ENCODE assay signal across 8 cellular contexts in genomic region chr12:104456950-104457745, GRCh38. TPM values are rescaled to one million over a fixed set of nuclear protein-coding genes. Genes with fewer than 3 reads are reported as not detected.
DNase-seq lines count a peak whose midpoint lies in the region; ATAC-seq and TF ChIP-seq lines count a peak whose summit lies in the region.

No MANE protein-coding gene starts in this region.

- H3K36me3 Mint-ChIP-seq in activated naive CD4-positive, alpha-beta T cell treated with anti-CD3 and anti-CD28 coated beads, Interleukin-2, amount 50 U/mL, for 72 hours = peaks cover 15 to 34% of the 10 kb centered on the region in 2 donors
- no peaks in the 10 kb centered on the region for H3K36me3 Mint-ChIP-seq in glutamatergic neuron (ENCODE audit: unreplicated experiment)

- intact Hi-C loops in vagina (cut with DNase I) = no loop called here

- H3K27ac ChIP-seq in vagina = peak overlapping the region; percentile 82

- no peaks in the 10 kb centered on the region for H3K27me3 ChIP-seq in vagina

- H3K36me3 ChIP-seq in vagina = no peaks in the 10 kb centered on the region

- H3K4me1 Mint-ChIP-seq in glutamatergic neuron (ENCODE audit: low read depth, unreplicated experiment) = peaks cover 5% of the 10 kb centered on the region

- ATAC-seq in GM21717 (IDR thresholded peaks at IDR 0.05; ENCODE audit: unreplicated experiment) = peak; percentile 29
- ATAC-seq in activated naive CD4-positive, alpha-beta T cell treated with anti-CD3 and anti-CD28 coated beads, Interleukin-2, amount 50 U/mL, for 72 hours = peak; percentile 35 to 57

- H3K4me1 ChIP-seq in vagina = peaks cover 30% of the 10 kb centered on the region

- no peaks in the 10 kb centered on the region for H3K9me3 ChIP-seq in vagina

- peaks cover 8% of the 10 kb centered on the region for H3K27me3 Mint-ChIP-seq in glutamatergic neuron (ENCODE audit: unreplicated experiment)

- peak overlapping the region; percentile 69 to 90 for H3K4me3 ChIP-seq in vagina

- peak; percentile 30 for TF ChIP-seq CTCF in glutamatergic neuron (IDR thresholded peaks at IDR 0.05; ENCODE audit: partially characterized antibody, unreplicated experiment)
- peak in 2 of 3 experiments; percentile 5 to 41 for TF ChIP-seq CTCF in vagina (IDR thresholded peaks at IDR 0.05)

- peak overlapping the region; percentile 91 to 99 for H3K27ac Mint-ChIP-seq in activated naive CD4-positive, alpha-beta T cell treated with anti-CD3 and anti-CD28 coated beads, Interleukin-2, amount 50 U/mL, for 72 hours
- peak overlapping the region; percentile 80 for H3K27ac Mint-ChIP-seq in glutamatergic neuron (ENCODE audit: unreplicated experiment)

- no peaks in the 10 kb centered on the region for H3K9me3 Mint-ChIP-seq in activated naive CD4-positive, alpha-beta T cell treated with anti-CD3 and anti-CD28 coated beads, Interleukin-2, amount 50 U/mL, for 72 hours
- H3K9me3 Mint-ChIP-seq in glutamatergic neuron (ENCODE audit: unreplicated experiment) = peaks cover 4% of the 10 kb centered on the region

- TF ChIP-seq POLR2A in Raji (IDR thresholded peaks at IDR 0.05; ENCODE audit: insufficient read depth, low read depth, low read length) = peak; percentile 43; the same call in 1 of the 2 replicates
- peak in 1 of 2 donors; percentile 59 for TF ChIP-seq POLR2A in vagina (IDR thresholded peaks at IDR 0.05)

- TF ChIP-seq EP300 in Ishikawa (IDR thresholded peaks at IDR 0.05; ENCODE audit: borderline replicate concordance) = no peak

- peak overlapping the region; percentile 98 for H3K4me3 Mint-ChIP-seq in glutamatergic neuron (ENCODE audit: unreplicated experiment)

- peak; percentile 85 for DNase-seq in ELR (ENCODE audit: low read depth)
- peak; percentile 58 to 62 for DNase-seq in activated naive CD4-positive, alpha-beta T cell treated with anti-CD3 and anti-CD28 coated beads, Interleukin-2, amount 50 U/mL, for 72 hours (ENCODE audit: low spot score in 2 of 2)
- DNase-seq in glutamatergic neuron = peak; percentile 61
- DNase-seq in nucleus accumbens (lab: John Stamatoyannopoulos, UW) = peak in 46 of 56 donors; percentile 5 to 75 (median 46)
- DNase-seq in vagina (ENCODE audit: extremely low spot score in 2 of 2) = no peak

- TF ChIP-seq RAD21 in Ishikawa (IDR thresholded peaks at IDR 0.05; ENCODE audit: low read depth) = no peak

TF ChIP-seq in Ishikawa, 13 proteins besides CTCF, POLR2A, EP300 and RAD21:
- TF ChIP-seq TCF12 (IDR thresholded peaks at IDR 0.05; ENCODE audit: low read depth) (no peak), TAF1 (IDR thresholded peaks at IDR 0.05; ENCODE audit: low read depth) (no peak), MAX (IDR thresholded peaks at IDR 0.05) (0 out of 2 replicates have a peak, but pooled peaks have one; percentile 25), CREB1 (IDR thresholded peaks at IDR 0.05; ENCODE audit: low read depth) (no peak), ZBTB7A (IDR thresholded peaks at IDR 0.05; ENCODE audit: low read depth) (0 out of 2 replicates have a peak, but pooled peaks have one; percentile 34), CEBPB (IDR thresholded peaks at IDR 0.05) (no peak), REST (IDR thresholded peaks at IDR 0.05; ENCODE audit: low read depth) (no peak), NFIC (IDR thresholded peaks at IDR 0.05) (no peak)

RNA-seq across cellular contexts. Expression of gene CHST11, which starts 0.4 kb away (rescaled TPM):
- total RNA-seq in activated naive CD4-positive, alpha-beta T cell treated with anti-CD3 and anti-CD28 coated beads, Interleukin-2, amount 50 U/mL, for 72 hours = 10 to 100 TPM; 20.0 to 40.0 TPM
- total RNA-seq in glutamatergic neuron (ENCODE audit: unreplicated experiment) (11.5 TPM), vagina (40.0 TPM)

Comparison
In these comparisons a context has a peak if more than half of its experiments do, and no peak if none do; other contexts are left out.
1. DNase-seq: peak in ELR (single experiment), activated naive CD4-positive, alpha-beta T cell treated with anti-CD3 and anti-CD28 coated beads, Interleukin-2, amount 50 U/mL, for 72 hours (2 of 2), glutamatergic neuron (single experiment) and nucleus accumbens (46 of 56); none in vagina (0 of 2).